ENCODE assay signal across 1 cellular context in the genomic region with DNA sequence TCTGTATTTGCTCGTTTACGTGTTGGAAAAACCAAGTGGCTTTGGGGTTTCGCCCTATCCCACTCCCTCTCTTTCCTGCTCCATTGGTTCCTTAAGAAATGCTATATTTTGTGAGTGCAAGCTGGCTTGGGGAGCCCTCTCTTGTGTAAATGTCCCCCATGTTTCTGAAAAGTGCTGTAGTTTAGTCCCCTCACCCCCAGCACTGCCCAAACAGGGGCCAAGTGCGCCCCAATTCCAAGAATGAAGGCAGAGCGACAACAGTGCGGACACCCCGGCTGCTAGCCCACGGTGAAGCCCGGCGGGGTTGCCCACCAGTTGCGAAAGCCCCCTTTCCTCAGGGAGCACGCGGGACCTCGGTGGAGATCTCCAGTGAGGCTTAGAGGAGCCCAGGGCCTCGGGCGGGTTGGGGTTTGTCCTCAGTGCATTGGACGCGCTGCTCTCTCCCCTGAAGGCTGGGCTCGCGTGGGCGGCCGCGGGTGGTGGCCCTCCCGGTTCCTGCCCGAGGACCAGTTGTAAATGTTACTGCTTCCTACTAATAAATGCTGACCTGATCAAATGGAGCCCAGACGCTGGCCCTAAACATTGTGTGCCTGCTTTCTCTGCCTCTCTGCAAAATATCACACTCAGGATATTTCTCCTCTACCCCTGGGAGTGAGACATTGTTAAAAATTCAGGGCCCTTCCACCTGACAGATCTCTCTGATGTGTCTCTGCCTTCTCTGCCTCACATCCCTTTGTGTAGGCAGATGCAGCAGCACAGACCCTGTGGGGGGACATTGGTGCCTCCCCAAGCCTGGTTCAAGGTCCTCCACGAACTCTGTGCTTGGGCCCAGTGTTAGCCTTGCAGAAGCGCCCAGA.
A peak's percentile ranks its signal among the peaks of the same experiment; 100 is the strongest.
TF ChIP-seq lines count a peak whose summit lies in the region.

No MANE protein-coding gene starts in this region.

TF ChIP-seq in K562, 482 proteins besides CTCF, POLR2A, EP300 and RAD21:
- 0 out of 2 replicates have a peak, but pooled peaks have one; percentile 23 for TF ChIP-seq EGR1 (conservative IDR thresholded peaks at IDR 0.05)
- TF ChIP-seq ZC3H4 (CRISPR knock-in tag; IDR thresholded peaks at IDR 0.05; ENCODE audit: borderline replicate concordance) = no peak
- TF ChIP-seq ZNF316 (IDR thresholded peaks at IDR 0.05) = 0 out of 2 replicates have a peak, but pooled peaks have one; percentile 16
